ENCODE assay signal across 16 cellular contexts in the genomic region with DNA sequence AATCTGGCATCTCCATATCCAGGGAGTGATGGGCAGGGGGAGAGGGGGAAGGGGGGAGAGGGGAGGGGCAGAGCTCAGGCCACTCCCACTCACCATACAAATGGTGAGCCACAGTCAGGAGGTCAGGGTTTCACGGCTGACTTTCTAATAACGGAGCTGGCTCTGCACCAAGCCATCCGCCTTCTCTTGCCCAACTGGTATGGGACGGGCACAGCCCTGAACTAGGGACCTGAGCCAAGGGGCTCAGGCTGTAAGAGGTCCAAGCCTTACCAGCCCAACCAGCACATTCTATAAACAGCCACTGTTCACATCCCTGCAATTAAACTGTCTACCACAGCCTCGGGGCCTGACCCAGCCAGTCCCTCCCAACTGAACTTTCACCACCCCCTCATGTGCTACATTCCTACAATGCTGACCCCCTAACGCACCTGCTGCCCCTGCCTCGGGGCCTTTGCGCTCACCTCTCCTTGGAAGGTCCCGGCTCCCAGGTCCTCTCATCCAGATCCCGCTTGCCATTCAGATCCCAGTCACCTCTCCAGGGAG. TPM values are rescaled to one million over a fixed set of nuclear protein-coding genes. Genes with fewer than 3 reads are reported as not detected.
A peak's percentile ranks its signal among the peaks of the same experiment; 100 is the strongest.
DNase-seq lines count a peak whose midpoint lies in the region; ATAC-seq, FAIRE-seq and TF ChIP-seq lines count a peak whose summit lies in the region.
"Had no signal": no experiment of that assay in that cellular context is flagged by ENCODE, and none has a peak within 500 bp of the region (broad histone marks: within the 10 kb centered on the region; RNA-seq: fewer than 3 reads in every experiment).

No MANE protein-coding gene starts in this region.

- no peaks in the 10 kb centered on the region for H3K36me3 ChIP-seq in HepG2 (replicated peaks in 1 of 2; ENCODE audit: control insufficient read depth in 1 of 2, insufficient read depth in 2 of 2, low read length in 2 of 2)
- peaks cover 0 to 8% (median 0%) of the 10 kb centered on the region in 4 donors for H3K36me3 ChIP-seq in transverse colon
- H3K36me3 ChIP-seq: upper lobe of left lung had no signal

- no peak overlapping the region for H3K4me3 Mint-ChIP-seq in activated naive CD4-positive, alpha-beta T cell treated with anti-CD3 and anti-CD28 coated beads, Interleukin-2, amount 10 ng/mL, durations not matched to agents 7 days and 5 days
- no peak overlapping the region for H3K4me3 Mint-ChIP-seq in activated T-helper 2 cell treated with anti-CD3 and anti-CD28 coated beads, Interferon-gamma antibody, Interleukin-2, Interleukin-4, amounts not matched to agents 10 μg/mL and 5 μg/mL and 100 μg/mL, durations not matched to agents 14 hours and 24 hours and 36 hours (ENCODE audit: low read depth)
- H3K4me3 Mint-ChIP-seq: memory B cell had no signal

- TF ChIP-seq CTCF in HepG2 (CRISPR knock-in tag; IDR thresholded peaks at IDR 0.05): no peak
- TF ChIP-seq CTCF in transverse colon (IDR thresholded peaks at IDR 0.05): no peak

- H3K4me1 Mint-ChIP-seq in activated naive CD4-positive, alpha-beta T cell treated with anti-CD3 and anti-CD28 coated beads, Interleukin-2, amount 10 ng/mL, durations not matched to agents 7 days and 5 days: peaks cover 61% of the 10 kb centered on the region
- peaks cover 10% of the 10 kb centered on the region for H3K4me1 Mint-ChIP-seq in activated T-helper 2 cell treated with anti-CD3 and anti-CD28 coated beads, Interferon-gamma antibody, Interleukin-2, Interleukin-4, amounts not matched to agents 10 μg/mL and 5 μg/mL and 100 μg/mL, durations not matched to agents 14 hours and 24 hours and 36 hours (ENCODE audit: low read depth)
- H3K4me1 Mint-ChIP-seq: memory B cell had no signal

- CTCF ChIA-PET in activated naive CD4-positive, alpha-beta T cell treated with anti-CD3 and anti-CD28 coated beads, Interleukin-2, amount 10 ng/mL, durations not matched to agents 7 days and 5 days (lab: Charles Lee): no interaction called here
- CTCF ChIA-PET in HepG2 (lab: Yijun Ruan, JAX; ENCODE audit: low intra/inter-chr PET ratio, low total read pairs): no interaction called here

- H3K4me1 ChIP-seq in HepG2 (ENCODE audit: insufficient read depth, low read length): peaks cover 7% of the 10 kb centered on the region
- H3K4me1 ChIP-seq in transverse colon: peaks cover 0 to 17% (median 6%) of the 10 kb centered on the region in 4 donors
- H3K4me1 ChIP-seq: upper lobe of left lung had no signal

- TF ChIP-seq EP300 in HepG2 (IDR thresholded peaks at IDR 0.05; ENCODE audit: low read depth in 2 of 2, low read length in 2 of 2) (no peak), HepG2 (CRISPR knock-in tag; IDR thresholded peaks at IDR 0.05; ENCODE audit: borderline replicate concordance) (no peak), transverse colon (IDR thresholded peaks at IDR 0.05; ENCODE audit: low read depth) (no peak)

- in situ Hi-C loops in HepG2 (cut with HindIII; ENCODE audit: extremely low pct_ligation_motif_present, low pct_unique_long_range_greater_than_20kb): no loop called here
- in situ Hi-C loops in transverse colon (cut with MboI; ENCODE audit: low pct_ligation_motif_present in 1 of 4, low pct_unique_long_range_greater_than_20kb in 1 of 4, low sequenced_read_pairs in 3 of 4): no loop called here

- peak; percentile 66 for ATAC-seq in HepG2
- ATAC-seq in HG03097 (IDR thresholded peaks at IDR 0.05; ENCODE audit: low FRiP score, unreplicated experiment): no peak
- no peak for ATAC-seq in GM18867 (IDR thresholded peaks at IDR 0.05; ENCODE audit: unreplicated experiment)

- peaks cover 64% of the 10 kb centered on the region for H3K36me3 Mint-ChIP-seq in activated naive CD4-positive, alpha-beta T cell treated with anti-CD3 and anti-CD28 coated beads, Interleukin-2, amount 10 ng/mL, durations not matched to agents 7 days and 5 days
- peaks cover 74% of the 10 kb centered on the region for H3K36me3 Mint-ChIP-seq in activated T-helper 2 cell treated with anti-CD3 and anti-CD28 coated beads, Interferon-gamma antibody, Interleukin-2, Interleukin-4, amounts not matched to agents 10 μg/mL and 5 μg/mL and 100 μg/mL, durations not matched to agents 14 hours and 24 hours and 36 hours (ENCODE audit: low read depth)

- H3K27me3 ChIP-seq in HepG2 (ENCODE audit: control insufficient read depth in 1 of 2, insufficient read depth in 2 of 2, low read length in 2 of 2): no peaks in the 10 kb centered on the region
- H3K27me3 ChIP-seq in transverse colon: no peaks in the 10 kb centered on the region
- H3K27me3 ChIP-seq: hepatocyte, upper lobe of left lung had no signal

- intact Hi-C loops in HepG2 (cut with micrococcal nuclease; ENCODE audit: unreplicated experiment): no loop called here
- intact Hi-C loops in transverse colon (cut with DNase I; ENCODE audit: low total_unique reads): no loop called here
- intact Hi-C loops in activated T-helper 2 cell treated with anti-CD3 and anti-CD28 coated beads, Interferon-gamma antibody, Interleukin-2, Interleukin-4, amounts not matched to agents 10 μg/mL and 5 μg/mL and 100 μg/mL, durations not matched to agents 14 hours and 24 hours and 36 hours (cut with micrococcal nuclease): no loop called here

- TF ChIP-seq POLR2A in HepG2 (IDR thresholded peaks at IDR 0.05; ENCODE audit: insufficient read depth in 1 of 2, low read depth in 2 of 2, low read length in 2 of 2) (no peak), transverse colon (IDR thresholded peaks at IDR 0.05) (no peak)

- no peak for TF ChIP-seq RAD21 in HepG2 (CRISPR knock-in tag; IDR thresholded peaks at IDR 0.05)

- no peaks in the 10 kb centered on the region for H3K79me2 ChIP-seq in HepG2 (ENCODE audit: insufficient read depth, low read length)
- H3K79me2 ChIP-seq: hepatocyte had no signal

- FAIRE-seq in HepG2 (lab: Jason Lieb, UNC): no peak

- WGBS in HepG2 (ENCODE audit: low lambda C conversion rate): 48% methylated on average over 7 of the region's 10 CpGs
- whole genome bisulfite sequencing in transverse colon (ENCODE audit: low coverage in 1 of 2), 2 donors: 81% methylated on average over 10 of the region's 10 CpGs; no CpG with 5 or more reads in 1 of the 2 donors

- H3K27ac Mint-ChIP-seq in activated naive CD4-positive, alpha-beta T cell treated with anti-CD3 and anti-CD28 coated beads, Interleukin-2, amount 10 ng/mL, durations not matched to agents 7 days and 5 days: peak overlapping the region; percentile 50
- H3K27ac Mint-ChIP-seq in activated T-helper 2 cell treated with anti-CD3 and anti-CD28 coated beads, Interferon-gamma antibody, Interleukin-2, Interleukin-4, amounts not matched to agents 10 μg/mL and 5 μg/mL and 100 μg/mL, durations not matched to agents 14 hours and 24 hours and 36 hours: no peak overlapping the region
- H3K27ac Mint-ChIP-seq: memory B cell had no signal

- no TSS peak for BruUV-seq in HepG2 (replicated peaks; lab: Mats Ljungman, UMichigan)

- no peak overlapping the region for H3K4me3 ChIP-seq in HepG2 (replicated peaks in 1 of 3; ENCODE audit: insufficient read depth in 1 of 3, low read depth in 2 of 3, low read length in 3 of 3)
- no peak overlapping the region for H3K4me3 ChIP-seq in transverse colon
- H3K4me3 ChIP-seq: hepatocyte, upper lobe of left lung had no signal

- H3K27ac ChIP-seq in HepG2 (ENCODE audit: extremely low read length, insufficient read depth, low read length): no peak overlapping the region
- H3K27ac ChIP-seq in transverse colon: peak overlapping the region; percentile 17 to 58 (median 35)
- H3K27ac ChIP-seq: hepatocyte, upper lobe of left lung had no signal

- DNase-seq in activated naive CD4-positive, alpha-beta T cell treated with anti-CD3 and anti-CD28 coated beads, Interleukin-2, amount 10 ng/mL, durations not matched to agents 7 days and 5 days: no peak
- DNase-seq in activated naive CD4-positive, alpha-beta T cell treated with anti-CD3 and anti-CD28 coated beads, Interleukin-2, amount 50 U/mL, for 16 hours: no peak
- peak; percentile 26 for DNase-seq in amniotic epithelial cell (ENCODE audit: low read depth)
- DNase-seq in HepG2 (ENCODE audit: low spot score): no peak
- peak; percentile 36 for DNase-seq in transverse colon
- no peak for DNase-seq in activated T-helper 2 cell treated with anti-CD3 and anti-CD28 coated beads, Interferon-gamma antibody, Interleukin-2, Interleukin-4, amounts not matched to agents 10 μg/mL and 5 μg/mL and 100 μg/mL, durations not matched to agents 14 hours and 24 hours and 36 hours (ENCODE audit: low spot score)
- DNase-seq: activated gamma-delta T cell, EL, NCI-H446 treated with DMSO at 0.1 percent for 48 hours, retina, RPMI8226, upper lobe of left lung had no signal

- H3K27me3 Mint-ChIP-seq in activated naive CD4-positive, alpha-beta T cell treated with anti-CD3 and anti-CD28 coated beads, Interleukin-2, amount 10 ng/mL, durations not matched to agents 7 days and 5 days: no peaks in the 10 kb centered on the region
- H3K27me3 Mint-ChIP-seq in activated T-helper 2 cell treated with anti-CD3 and anti-CD28 coated beads, Interferon-gamma antibody, Interleukin-2, Interleukin-4, amounts not matched to agents 10 μg/mL and 5 μg/mL and 100 μg/mL, durations not matched to agents 14 hours and 24 hours and 36 hours (ENCODE audit: low read depth): no peaks in the 10 kb centered on the region
- H3K27me3 Mint-ChIP-seq: memory B cell had no signal

- H4K20me1 ChIP-seq in HepG2 (ENCODE audit: insufficient read depth, low read length): no peaks in the 10 kb centered on the region

- H3K4me2 ChIP-seq in HepG2 (ENCODE audit: low read depth, low read length): no peak overlapping the region
- H3K4me2 ChIP-seq: hepatocyte had no signal

- H2AFZ ChIP-seq in HepG2 (ENCODE audit: low read length): no peak overlapping the region
- H2AFZ ChIP-seq: hepatocyte had no signal

- no peaks in the 10 kb centered on the region for H3K9me3 Mint-ChIP-seq in activated naive CD4-positive, alpha-beta T cell treated with anti-CD3 and anti-CD28 coated beads, Interleukin-2, amount 10 ng/mL, durations not matched to agents 7 days and 5 days
- no peaks in the 10 kb centered on the region for H3K9me3 Mint-ChIP-seq in activated T-helper 2 cell treated with anti-CD3 and anti-CD28 coated beads, Interferon-gamma antibody, Interleukin-2, Interleukin-4, amounts not matched to agents 10 μg/mL and 5 μg/mL and 100 μg/mL, durations not matched to agents 14 hours and 24 hours and 36 hours
- H3K9me3 Mint-ChIP-seq: memory B cell had no signal

- POLR2A ChIA-PET in HepG2 (lab: Yijun Ruan, JAX): no interaction called here

- no peaks in the 10 kb centered on the region for H3K9me3 ChIP-seq in HepG2 (ENCODE audit: low read length)
- H3K9me3 ChIP-seq in transverse colon: no peaks in the 10 kb centered on the region
- H3K9me3 ChIP-seq: upper lobe of left lung had no signal

- no peak overlapping the region for H3K9ac ChIP-seq in HepG2 (ENCODE audit: insufficient read depth, low read depth, low read length)

RNA-seq across cellular contexts. Expression of a gene that starts 32.5 kb away (rescaled TPM):
- total RNA-seq in HepG2 (2016; rRNA removed; fragmentation: Illumina TruSeq; extraction: Trizol) (1.1 and 1.7 TPM in 2 replicates), transverse colon (10 to 100 TPM; 26.3 to 47.1 (median 38.8) TPM)
- total RNA-seq in HepG2 (2016; cell fraction: cytosol; rRNA removed; fragmentation: Illumina TruSeq; extraction: Trizol; ENCODE audit: low read depth): 2.3 and 4.0 TPM in 2 replicates
- 1.3 and 2.0 TPM in 2 replicates for total RNA-seq in HepG2 (2016; cell fraction: insoluble cytoplasmic fraction; rRNA removed; fragmentation: Illumina TruSeq; extraction: Trizol)
- 2.3 and 2.4 TPM in 2 replicates for total RNA-seq in HepG2 (2016; cell fraction: membrane; rRNA removed; fragmentation: Illumina TruSeq; extraction: Trizol)
- total RNA-seq in HepG2 (2016; cell fraction: nucleus; rRNA removed; fragmentation: Illumina TruSeq; extraction: Trizol): 0.78 and 1.1 TPM in 2 replicates
- 4.1 and 5.1 TPM in 2 replicates for polyA plus RNA-seq in HepG2 (2011; rRNA removed)
- 2.9 and 4.0 TPM in 2 replicates for polyA plus RNA-seq in HepG2 (2011; cell fraction: cytosol; rRNA removed)
- 1.2 and 1.3 TPM in 2 replicates for polyA plus RNA-seq in HepG2 (2011; cell fraction: nucleus; rRNA removed)
- polyA plus RNA-seq in HepG2 (2012): 1.4 and 3.1 TPM in 2 replicates
- 3.3 and 5.1 TPM in 2 replicates for polyA plus RNA-seq in HepG2 (2016; cell fraction: cytosol; fragmentation: Illumina TruSeq; extraction: Trizol; ENCODE audit: low read depth)
- 2.4 and 3.6 TPM in 2 replicates for polyA plus RNA-seq in HepG2 (2016; cell fraction: insoluble cytoplasmic fraction; fragmentation: Illumina TruSeq; extraction: Trizol; ENCODE audit: low read depth)
- polyA plus RNA-seq in HepG2 (2016; cell fraction: membrane; fragmentation: Illumina TruSeq; extraction: Trizol; ENCODE audit: low read depth): 3.3 TPM in 2 replicates
- polyA plus RNA-seq in HepG2 (2016; cell fraction: nucleus; fragmentation: Illumina TruSeq; extraction: Trizol; ENCODE audit: insufficient read depth, low read depth): 0.67 and 1.8 TPM in 2 replicates
- polyA minus RNA-seq in HepG2 (2011; rRNA and poly(A)+ RNA removed; ENCODE audit: low replicate concordance): 1.3 and 2.3 TPM in 2 replicates
- 1.3 and 2.1 TPM in 2 replicates for polyA minus RNA-seq in HepG2 (2011; cell fraction: cytosol; rRNA and poly(A)+ RNA removed)
- 0.99 and 1.8 TPM in 2 replicates for polyA minus RNA-seq in HepG2 (2011; cell fraction: nucleus; rRNA and poly(A)+ RNA removed)
- total RNA-seq in activated T-helper 2 cell treated with anti-CD3 and anti-CD28 coated beads, Interferon-gamma antibody, Interleukin-2, Interleukin-4, amounts not matched to agents 10 μg/mL and 5 μg/mL and 100 μg/mL, durations not matched to agents 14 hours and 24 hours and 36 hours: 101 and 112 TPM in 2 replicates

Comparison
In these comparisons a context has a peak if more than half of its experiments do, and no peak if none do; other contexts are left out.
1. DNase-seq: peak in amniotic epithelial cell (single experiment) and transverse colon (single experiment); none in activated naive CD4-positive, alpha-beta T cell treated with anti-CD3 and anti-CD28 coated beads, Interleukin-2, amount 10 ng/mL, durations not matched to agents 7 days and 5 days (single experiment), activated naive CD4-positive, alpha-beta T cell treated with anti-CD3 and anti-CD28 coated beads, Interleukin-2, amount 50 U/mL, for 16 hours (single experiment), HepG2 (single experiment) and activated T-helper 2 cell treated with anti-CD3 and anti-CD28 coated beads, Interferon-gamma antibody, Interleukin-2, Interleukin-4, amounts not matched to agents 10 μg/mL and 5 μg/mL and 100 μg/mL, durations not matched to agents 14 hours and 24 hours and 36 hours (single experiment).
2. RNA of a gene that starts 32.5 kb away (total RNA-seq): 101 to 112 TPM in activated T-helper 2 cell treated with anti-CD3 and anti-CD28 coated beads, Interferon-gamma antibody, Interleukin-2, Interleukin-4, amounts not matched to agents 10 μg/mL and 5 μg/mL and 100 μg/mL, durations not matched to agents 14 hours and 24 hours and 36 hours and 26.3 to 47.1 TPM in transverse colon; 0.78 to 4.0 TPM in HepG2; every median in the first group is over 4 times any median in the second.